In genomic region chr10:119614686-119615085, GRCh38 we compare ENCODE assay signal across 17 cellular contexts. TPM values are rescaled to one million over a fixed set of nuclear protein-coding genes. Genes with fewer than 3 reads are reported as not detected.
DNase-seq lines count a peak whose midpoint lies in the region; ATAC-seq and TF ChIP-seq lines count a peak whose summit lies in the region.
"Had no signal": no experiment of that assay in that cellular context is flagged by ENCODE, and none has a peak within 500 bp of the region (broad histone marks: within the 10 kb centered on the region; RNA-seq: fewer than 3 reads in every experiment).

No MANE protein-coding gene starts in this region.

- TF ChIP-seq POLR2A in spleen (IDR thresholded peaks at IDR 0.05), result no peak

- TF ChIP-seq CTCF in astrocyte of the cerebellum (IDR thresholded peaks at IDR 0.05; ENCODE audit: low read depth, low read length, missing control alignments) (no peak), choroid plexus epithelial cell (conservative IDR thresholded peaks at IDR 0.05; ENCODE audit: low read depth, low read length) (no peak), spleen (IDR thresholded peaks at IDR 0.05 in 8 of 11, conservative IDR thresholded peaks at IDR 0.05 in 3 of 11) (no peak)

- no peak overlapping the region for H3K27ac ChIP-seq in spleen
- H3K27ac ChIP-seq: BLaER1 treated with 17β-estradiol and CSF1 and Interleukin-3, amounts not matched to agents 10 nM and 100 nM had no signal

- no peaks in the 10 kb centered on the region for H3K9me3 ChIP-seq in spleen

- no peaks in the 10 kb centered on the region for H3K36me3 ChIP-seq in spleen
- H3K36me3 ChIP-seq: BLaER1 treated with 17β-estradiol and CSF1 and Interleukin-3, amounts not matched to agents 10 nM and 100 nM had no signal

- H3K27me3 ChIP-seq in spleen (replicated peaks in 1 of 7), result no peaks in the 10 kb centered on the region
- H3K27me3 ChIP-seq: BLaER1 treated with 17β-estradiol and CSF1 and Interleukin-3, amounts not matched to agents 10 nM and 100 nM had no signal

- intact Hi-C loops in spleen (cut with DNase I; ENCODE audit: low total_unique reads), result no loop called here

- H3K4me1 ChIP-seq in spleen, result peaks cover 0 to 19% (median 5%) of the 10 kb centered on the region in 6 donors

- in situ Hi-C loops in astrocyte of the cerebellum (cut with HindIII; ENCODE audit: low sequenced_read_pairs), result no loop called here

- H3K4me3 ChIP-seq in astrocyte of the cerebellum (ENCODE audit: low read depth, low read length) (no peak overlapping the region), choroid plexus epithelial cell (ENCODE audit: low read depth, low read length) (no peak overlapping the region), spleen (no peak overlapping the region)
- H3K4me3 ChIP-seq: BLaER1 treated with 17β-estradiol and CSF1 and Interleukin-3, amounts not matched to agents 10 nM and 100 nM; GM12878 had no signal

- no peak for ATAC-seq in GM21576 (IDR thresholded peaks at IDR 0.05; ENCODE audit: unreplicated experiment)
- no peak for ATAC-seq in HG02610 (IDR thresholded peaks at IDR 0.05; ENCODE audit: unreplicated experiment)
- ATAC-seq: CD8-positive, alpha-beta T cell; GM12878; HepG2 had no signal

- WGBS in spleen, 5 donors, result 83 to 91% (median 89%) methylated on average over 5 of the region's 5 CpGs

- DNase-seq in activated CD8-positive, alpha-beta memory T cell treated with anti-CD3 and anti-CD28 coated beads, Interleukin-2, amount 50 U/mL, for 48 hours, result peak; percentile 39
- no peak for DNase-seq in activated CD8-positive, alpha-beta memory T cell treated with anti-CD3 and anti-CD28 coated beads, Interleukin-2, amount 50 U/mL, for 4 hours
- DNase-seq in astrocyte of the cerebellum (ENCODE audit: low read depth) (peak; percentile 46), choroid plexus epithelial cell (ENCODE audit: low read depth) (peak; percentile 13), spleen (peak; percentile 45), NCI-H524 (lab: John Stamatoyannopoulos, UW) (no peak)
- DNase-seq: 8988T; Calu3; CD8-positive, alpha-beta T cell; DMS79 treated with DMSO at 0.1 percent for 48 hours; HCEC 1CT; HFFc6 had no signal

RNA-seq across cellular contexts. Expression of gene TIAL1, which starts 17.9 kb away (rescaled TPM):
- total RNA-seq in spleen, result 100 to 1,000 TPM in 6 of 7 donors, 10 to 100 TPM in 1; 83.3 to 126 (median 115) TPM
- polyA plus RNA-seq in spleen, result 10 to 100 TPM; 54.1 to 81.5 (median 80.7) TPM

RNA-seq across cellular contexts. Expression of gene BAG3, which starts 36.5 kb away (rescaled TPM):
- 10 to 100 TPM; 15.1 to 36.0 (median 18.3) TPM for total RNA-seq in spleen
- 1 to 10 TPM; 2.1 to 7.2 (median 3.5) TPM for polyA plus RNA-seq in spleen

Comparison
In these comparisons a context has a peak if more than half of its experiments do, and no peak if none do; other contexts are left out.
1. DNase-seq: peak in activated CD8-positive, alpha-beta memory T cell treated with anti-CD3 and anti-CD28 coated beads, Interleukin-2, amount 50 U/mL, for 48 hours (single experiment), astrocyte of the cerebellum (single experiment), choroid plexus epithelial cell (single experiment) and spleen (single experiment); none in activated CD8-positive, alpha-beta memory T cell treated with anti-CD3 and anti-CD28 coated beads, Interleukin-2, amount 50 U/mL, for 4 hours (single experiment) and NCI-H524 (0 of 2).